In the genomic region with DNA sequence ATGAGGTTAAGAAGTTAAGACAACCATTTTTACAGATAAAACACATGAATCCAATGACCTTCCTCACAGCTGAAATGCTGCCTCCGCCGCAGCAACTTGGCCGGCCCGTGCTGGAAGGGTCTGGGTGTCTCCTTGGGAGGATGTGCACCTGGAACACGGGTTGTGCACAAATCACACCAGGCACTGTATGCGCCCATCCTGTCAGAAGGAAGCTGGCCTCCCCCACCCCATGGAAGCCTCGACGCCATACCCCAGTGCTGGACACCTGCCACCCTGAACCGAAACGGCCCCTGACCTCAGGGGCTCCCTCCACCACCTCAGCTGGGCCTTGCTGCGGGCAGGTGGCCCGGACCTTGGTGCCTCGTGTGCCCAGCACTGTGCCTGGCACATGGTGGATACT, we compare ENCODE assay signal across 14 cellular contexts.
"Had no signal": no experiment of that assay in that cellular context is flagged by ENCODE, and none has a peak within 500 bp of the region (broad histone marks: within the 10 kb centered on the region; RNA-seq: fewer than 3 reads in every experiment).

No MANE protein-coding gene starts in this region.

- H3K27me3 ChIP-seq: adrenal gland, esophagus muscularis mucosa, ovary, tibial artery had no signal

- H3K27ac ChIP-seq: adrenal gland, esophagus muscularis mucosa, ovary, skin epidermis, tibial artery had no signal

- H3K9me3 Mint-ChIP-seq: activated naive CD4-positive, alpha-beta T cell treated with anti-CD3 and anti-CD28 coated beads for 36 hours; activated T-helper 17 cell treated with anti-CD3 and anti-CD28 coated beads, Interleukin-2, amount 50 U/mL, for 72 hours; immature natural killer cell; T-cell had no signal

- H3K4me1 Mint-ChIP-seq: activated T-helper 17 cell treated with anti-CD3 and anti-CD28 coated beads, Interleukin-2, amount 50 U/mL, for 72 hours; immature natural killer cell; T-cell had no signal

- H3K36me3 Mint-ChIP-seq: immature natural killer cell, T-cell had no signal

- H3K4me3 Mint-ChIP-seq: activated CD8-positive, alpha-beta T cell treated with anti-CD3 and anti-CD28 coated beads, Interleukin-2, amount 10 ng/mL, durations not matched to agents 7 days and 5 days; activated naive CD4-positive, alpha-beta T cell treated with anti-CD3 and anti-CD28 coated beads for 36 hours; activated T-helper 17 cell treated with anti-CD3 and anti-CD28 coated beads, Interleukin-2, amount 50 U/mL, for 72 hours; immature natural killer cell; nephron progenitor cell; T-cell had no signal

- H3K27ac Mint-ChIP-seq: activated CD8-positive, alpha-beta T cell treated with anti-CD3 and anti-CD28 coated beads, Interleukin-2, amount 10 ng/mL, durations not matched to agents 7 days and 5 days; activated naive CD4-positive, alpha-beta T cell treated with anti-CD3 and anti-CD28 coated beads for 36 hours; activated T-helper 17 cell treated with anti-CD3 and anti-CD28 coated beads, Interleukin-2, amount 50 U/mL, for 72 hours; immature natural killer cell; T-cell had no signal

- ATAC-seq: activated CD8-positive, alpha-beta T cell treated with anti-CD3 and anti-CD28 coated beads, Interleukin-2, amount 10 ng/mL, durations not matched to agents 7 days and 5 days; activated T-helper 17 cell treated with anti-CD3 and anti-CD28 coated beads, Interleukin-2, amount 50 U/mL, for 72 hours; T-cell had no signal

- H3K9me3 ChIP-seq: adrenal gland, ovary had no signal

- H3K36me3 ChIP-seq: adrenal gland, ovary had no signal

- H3K4me1 ChIP-seq: adrenal gland had no signal

- DNase-seq: activated CD4-positive, alpha-beta T cell treated with anti-CD3 and anti-CD28 coated beads for 4 hours; activated CD8-positive, alpha-beta T cell treated with anti-CD3 and anti-CD28 coated beads, Interleukin-2, amount 10 ng/mL, durations not matched to agents 7 days and 5 days; activated naive CD4-positive, alpha-beta T cell treated with anti-CD3 and anti-CD28 coated beads for 36 hours; adrenal gland; immature natural killer cell; nephron progenitor cell; ovary; retina; T-cell; T1000; tibial artery had no signal

- H3K4me3 ChIP-seq: adrenal gland, esophagus muscularis mucosa, ovary, skin epidermis, tibial artery had no signal
